In genomic region chr5:89065919-89066318, GRCh38 we compare ENCODE assay signal across 11 cellular contexts.
A peak's percentile ranks its signal among the peaks of the same experiment; 100 is the strongest.
DNase-seq lines count a peak whose midpoint lies in the region; ATAC-seq, FAIRE-seq and TF ChIP-seq lines count a peak whose summit lies in the region.
"Had no signal": no experiment of that assay in that cellular context is flagged by ENCODE, and none has a peak within 500 bp of the region (broad histone marks: within the 10 kb centered on the region; RNA-seq: fewer than 3 reads in every experiment).

No MANE protein-coding gene starts in this region.

- H3K36me3 ChIP-seq in left ventricle myocardium inferior = no peaks in the 10 kb centered on the region

- H3K4me3 ChIP-seq in left ventricle myocardium inferior = no peak overlapping the region

- no peaks in the 10 kb centered on the region for H3K9me3 ChIP-seq in left ventricle myocardium inferior (replicated peaks)

- 0 out of 2 replicates have a peak, but pooled peaks have one; percentile 29 for TF ChIP-seq POLR2A in GM12892 (IDR thresholded peaks at IDR 0.05; ENCODE audit: low read depth, low read length)

- DNase-seq in GM12892 (ENCODE audit: insufficient read length) (no peak), RPMI8226 (peak; percentile 25), SW 1271 (lab: John Stamatoyannopoulos, UW) (no peak), left ventricle myocardium inferior (no peak), A172 (ENCODE audit: low spot score) (no peak), SHP77 (lab: John Stamatoyannopoulos, UW) (no peak)
- DNase-seq: activated CD4-positive, CD25-positive, alpha-beta regulatory T cell; activated naive CD4-positive, alpha-beta T cell treated with anti-CD3 and anti-CD28 coated beads for 36 hours; NCI-H1694 treated with DMSO at 0.1 percent for 48 hours had no signal

- intact Hi-C loops in left ventricle myocardium inferior (cut with micrococcal nuclease) = no loop called here

- no peak for TF ChIP-seq CTCF in left ventricle myocardium inferior (IDR thresholded peaks at IDR 0.05; ENCODE audit: borderline replicate concordance)

- H3K4me1 ChIP-seq in left ventricle myocardium inferior = peaks cover 7% of the 10 kb centered on the region

- H3K27me3 ChIP-seq in left ventricle myocardium inferior (ENCODE audit: low read depth) = no peaks in the 10 kb centered on the region

- FAIRE-seq in GM12892 (lab: Jason Lieb, UNC) = peak; percentile 87

- no peak overlapping the region for H3K27ac ChIP-seq in left ventricle myocardium inferior (replicated peaks)

- ATAC-seq in GM19397 (IDR thresholded peaks at IDR 0.05; ENCODE audit: unreplicated experiment) (peak; percentile 69), HG02884 (IDR thresholded peaks at IDR 0.05; ENCODE audit: unreplicated experiment) (peak; percentile 95)
